Comparison of ENCODE assay signal across 16 cellular contexts in the genomic region with DNA sequence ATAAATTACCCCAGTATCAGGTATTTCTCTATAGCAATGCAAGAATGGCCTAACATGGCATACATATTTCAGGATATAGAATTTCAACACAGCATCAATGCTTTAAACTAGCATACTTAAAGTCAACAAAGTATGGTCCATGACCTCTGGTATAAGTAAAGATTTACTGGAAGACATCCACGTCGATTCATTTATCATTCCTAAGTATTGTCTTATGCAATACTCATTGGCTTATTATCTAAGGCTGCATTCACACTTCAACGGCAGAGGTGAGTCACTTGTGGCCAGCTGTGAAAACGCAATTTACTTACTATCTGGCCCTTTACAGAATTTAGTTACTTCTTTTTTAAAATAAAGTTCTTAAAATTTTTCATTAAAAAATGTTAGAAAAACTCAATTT. TPM values are rescaled to one million over a fixed set of nuclear protein-coding genes. Genes with fewer than 3 reads are reported as not detected.
DNase-seq lines count a peak whose midpoint lies in the region; ATAC-seq and FAIRE-seq lines count a peak whose summit lies in the region.
"Had no signal": no experiment of that assay in that cellular context is flagged by ENCODE, and none has a peak within 500 bp of the region (broad histone marks: within the 10 kb centered on the region; RNA-seq: fewer than 3 reads in every experiment).

No MANE protein-coding gene starts in this region.

- peak; percentile 21 for DNase-seq in GM04504 (ENCODE audit: low read depth)
- peak; percentile 45 for DNase-seq in RCC 7860 (ENCODE audit: low spot score)
- DNase-seq in epithelial cell of prostate (ENCODE audit: low read depth, low spot score) = peak; percentile 48
- DNase-seq in myocyte (ENCODE audit: low read depth) = peak; percentile 23
- no peak for DNase-seq in medulla oblongata (ENCODE audit: extremely low spot score)
- no peak for DNase-seq in left colon
- no peak for DNase-seq in GM19240 (ENCODE audit: insufficient read length, low spot score)
- DNase-seq: activated naive CD4-positive, alpha-beta T cell; GOT3; NCI-H187 treated with DMSO at 0.1 percent for 48 hours; NCI-H774; stomach; WERI-Rb-1 had no signal

- intact Hi-C loops in left colon (cut with DNase I, micrococcal nuclease) = no loop called here

- peak; percentile 90 for FAIRE-seq in RCC 7860 (lab: Jason Lieb, UNC)

- H3K27ac ChIP-seq in epithelial cell of prostate = peak overlapping the region; percentile 85
- H3K27ac ChIP-seq: gastroesophageal sphincter, stomach, WERI-Rb-1 had no signal

- ATAC-seq in left colon = no peak
- ATAC-seq in activated CD4-positive, CD25-positive, alpha-beta regulatory T cell treated with anti-CD3 and anti-CD28 coated beads, Interleukin-2, amount 50 U/mL, for 24 hours = no peak
- ATAC-seq: gastroesophageal sphincter, sciatic nerve had no signal

RNA-seq across cellular contexts. Expression of a gene that starts 42.6 kb away (rescaled TPM):
- total RNA-seq in myocyte (40.8 and 53.2 TPM in 2 replicates), left colon (10 to 100 TPM; 60.6 to 68.9 TPM)
- 19.5 TPM for polyA plus RNA-seq in myocyte (2012)

Comparison
In these comparisons a context has a peak if more than half of its experiments do, and no peak if none do; other contexts are left out.
1. DNase-seq: peak in GM04504 (single experiment), RCC 7860 (single experiment), epithelial cell of prostate (single experiment) and myocyte (single experiment); none in medulla oblongata (single experiment), left colon (0 of 2) and GM19240 (single experiment).